8 cellular contexts compared by ENCODE assay signal in the genomic region with DNA sequence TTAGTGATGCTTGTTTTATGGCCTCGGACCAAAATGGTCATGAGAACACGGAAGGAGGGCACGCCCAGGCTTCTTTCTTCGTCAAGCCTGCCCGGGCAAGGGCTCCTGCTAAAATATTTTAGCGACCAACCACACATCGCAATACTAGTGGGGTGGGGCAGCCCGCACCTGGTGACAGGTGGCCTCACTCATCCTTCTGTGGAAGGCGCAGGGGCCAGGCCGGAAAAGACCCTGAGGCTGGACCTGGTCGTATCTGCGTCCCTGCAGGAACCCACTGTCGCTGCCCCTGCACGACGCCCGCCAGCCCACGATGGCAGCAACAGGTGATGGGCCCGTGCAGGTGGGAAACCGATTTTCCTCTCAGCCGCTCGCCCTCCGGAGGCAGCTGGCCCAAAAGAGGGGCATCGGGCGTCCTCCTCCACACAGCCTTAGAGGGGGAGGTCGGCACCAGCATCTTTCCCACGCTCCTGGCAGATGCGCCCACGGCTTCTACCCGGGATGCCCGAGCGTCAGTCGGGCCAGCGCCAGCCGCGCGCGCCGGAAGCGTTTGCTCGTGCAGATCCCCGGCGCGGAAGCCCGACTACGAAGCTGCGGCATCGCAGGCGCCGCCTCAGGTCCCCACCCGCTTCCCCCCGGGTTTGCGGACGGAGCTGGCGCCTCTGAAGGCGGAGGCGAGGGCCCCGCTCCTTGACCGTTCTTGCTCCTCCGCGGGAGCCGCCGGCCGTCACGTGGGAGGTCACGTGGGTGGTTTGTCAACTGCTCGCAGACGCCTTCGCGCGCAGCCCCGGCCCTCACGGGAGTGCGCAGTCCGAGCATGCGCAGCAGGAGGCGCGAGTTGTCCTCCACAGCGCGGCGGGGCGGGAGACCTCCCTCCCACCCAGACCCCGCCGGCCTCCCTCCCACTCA. TPM values are rescaled to one million over a fixed set of nuclear protein-coding genes. Genes with fewer than 3 reads are reported as not detected.
DNase-seq lines count a peak whose midpoint lies in the region; TF ChIP-seq lines count a peak whose summit lies in the region.

No MANE protein-coding gene starts in this region.

- H3K27me3 ChIP-seq in CD8-positive, alpha-beta memory T cell (ENCODE audit: insufficient read depth, low read length, poor library complexity, severe bottlenecking) = no peaks in the 10 kb centered on the region
- H3K27me3 ChIP-seq in HUES64 (ENCODE audit: insufficient read depth, low read length) = peaks cover 31% of the 10 kb centered on the region
- no peaks in the 10 kb centered on the region for H3K27me3 ChIP-seq in OCI-LY3 (ENCODE audit: low read depth, low read length)
- H3K27me3 ChIP-seq in mononuclear cell (ENCODE audit: insufficient read depth, low read length) = no peaks in the 10 kb centered on the region

- peak overlapping the region; percentile 51 for H3K27ac ChIP-seq in CD8-positive, alpha-beta memory T cell (ENCODE audit: low read depth, low read length)
- no peak overlapping the region for H3K27ac ChIP-seq in HUES64 (ENCODE audit: low read depth, low read length)
- no peak overlapping the region for H3K27ac ChIP-seq in OCI-LY3 (ENCODE audit: low read length)

- peaks cover 0 to 3% (median 0%) of the 10 kb centered on the region in 3 donors for H3K36me3 Mint-ChIP-seq in CD8-positive, alpha-beta memory T cell

- peaks cover 11% of the 10 kb centered on the region for H3K4me1 ChIP-seq in CD8-positive, alpha-beta memory T cell (ENCODE audit: insufficient read depth, low read length)
- H3K4me1 ChIP-seq in HUES64 (ENCODE audit: insufficient read depth, low read length) (no peaks in the 10 kb centered on the region), OCI-LY3 (ENCODE audit: low read length) (peaks cover 11% of the 10 kb centered on the region), mononuclear cell (ENCODE audit: insufficient read depth, low read length) (peaks cover 39% of the 10 kb centered on the region)

- peak overlapping the region; percentile 66; the same call in 1 of the 2 replicates for H3K9ac ChIP-seq in HUES64 (ENCODE audit: low read depth, low read length)
- no peak overlapping the region for H3K9ac ChIP-seq in OCI-LY3 (ENCODE audit: low read length)

- peaks cover 17 to 36% (median 22%) of the 10 kb centered on the region in 3 donors for H3K4me1 Mint-ChIP-seq in CD8-positive, alpha-beta memory T cell

- CTCF ChIA-PET in CD8-positive, alpha-beta memory T cell (lab: Charles Lee) = interaction anchor here (0.9 to 2.1 kb wide), 4 partner anchors 10 to 260 kb away, joined by 3 to 7 read pairs (median 4); no protein-coding TSS in a partner anchor

- no peaks in the 10 kb centered on the region for H3K9me3 ChIP-seq in CD8-positive, alpha-beta memory T cell (ENCODE audit: low read length)
- H3K9me3 ChIP-seq in HUES64 (ENCODE audit: insufficient read depth, low read depth, low read length) = no peaks in the 10 kb centered on the region
- H3K9me3 ChIP-seq in OCI-LY3 (ENCODE audit: insufficient read depth, low read length) = no peaks in the 10 kb centered on the region
- H3K9me3 ChIP-seq in mononuclear cell (ENCODE audit: low read depth, low read length) = no peaks in the 10 kb centered on the region

- peak overlapping the region; percentile 55 for H3K4me2 ChIP-seq in OCI-LY3 (ENCODE audit: low read length)

- H3K79me2 ChIP-seq in OCI-LY3 (ENCODE audit: low read length) = no peaks in the 10 kb centered on the region

- peak overlapping the region; percentile 66 to 96 (median 83) for H3K27ac Mint-ChIP-seq in CD8-positive, alpha-beta memory T cell

- no peak for TF ChIP-seq CTCF in GM20000 (IDR thresholded peaks at IDR 0.05; ENCODE audit: extremely low read depth, missing control alignments)
- no peak for TF ChIP-seq CTCF in OCI-LY3 (IDR thresholded peaks at IDR 0.05; ENCODE audit: low read depth, low read length)
- no peak for TF ChIP-seq CTCF in epithelial cell of esophagus (IDR thresholded peaks at IDR 0.05; ENCODE audit: insufficient read depth, low read depth, low read length, missing control alignments)

- peak overlapping the region; percentile 68 to 92 (median 76) for H3K4me3 Mint-ChIP-seq in CD8-positive, alpha-beta memory T cell

- H3K4me3 ChIP-seq in CD8-positive, alpha-beta memory T cell (ENCODE audit: low read length) = peak overlapping the region; percentile 66
- H3K4me3 ChIP-seq in HUES64 (ENCODE audit: low read length) (peak overlapping the region; percentile 65), OCI-LY3 (ENCODE audit: low read length) (peak overlapping the region; percentile 62), epithelial cell of esophagus (ENCODE audit: low read length) (peak overlapping the region; percentile 46), mononuclear cell (ENCODE audit: low read length) (peak overlapping the region; percentile 52)

- WGBS in HUES64 = 21% methylated on average over 81 of the region's 83 CpGs

- POLR2A ChIA-PET in CD8-positive, alpha-beta memory T cell (lab: Charles Lee) = interaction anchor here (1.3 to 2.5 kb wide), 3 partner anchors 23 to 39 kb away, joined by 3 to 11 read pairs (median 5); partner anchors contain the start of genes FOXK2 and NARF

- H3K27me3 Mint-ChIP-seq in CD8-positive, alpha-beta memory T cell = peaks cover 0 to 8% of the 10 kb centered on the region in 2 donors

- no peaks in the 10 kb centered on the region for H3K36me3 ChIP-seq in CD8-positive, alpha-beta memory T cell (ENCODE audit: insufficient read depth, low read length)
- H3K36me3 ChIP-seq in HUES64 (ENCODE audit: insufficient read depth, low read length) (no peaks in the 10 kb centered on the region), OCI-LY3 (replicated peaks; ENCODE audit: low read depth, low read length) (no peaks in the 10 kb centered on the region)

- H2AFZ ChIP-seq in OCI-LY3 (ENCODE audit: low read depth, low read length) = peak overlapping the region; percentile 36; the same call in 1 of the 2 replicates

- no peaks in the 10 kb centered on the region for H4K20me1 ChIP-seq in OCI-LY3 (ENCODE audit: insufficient read depth, low read length)

- no peaks in the 10 kb centered on the region for H3K9me3 Mint-ChIP-seq in CD8-positive, alpha-beta memory T cell

- peak; percentile 83 to 92 (median 86) for DNase-seq in CD8-positive, alpha-beta memory T cell
- DNase-seq in GM20000 (ENCODE audit: low spot score) = peak; percentile 95
- DNase-seq in activated T-cell treated with anti-CD3 and anti-CD28 coated beads for 4 hours = peak; percentile 81
- peak; percentile 93 for DNase-seq in epithelial cell of esophagus (ENCODE audit: low read depth)
- peak; percentile 91 to 93 for DNase-seq in stimulated activated CD8-positive, alpha-beta memory T cell treated with anti-CD3 and anti-CD28 coated beads, Interleukin-15, amount 100 ng/mL, for 48 hours (ENCODE audit: low read depth in 2 of 2)

RNA-seq across cellular contexts. Expression of gene FOXK2, which starts 22.8 kb away (rescaled TPM):
- 10 to 100 TPM; 63.9 to 71.2 TPM for total RNA-seq in CD8-positive, alpha-beta memory T cell
- polyA plus RNA-seq in CD8-positive, alpha-beta memory T cell = 8.2 TPM
- 37.5 TPM for polyA plus RNA-seq in HUES64 (2013, experiment 1 of 2)
- polyA plus RNA-seq in HUES64 (2013, experiment 2 of 2) = 48.9 TPM
- 16.1 TPM for total RNA-seq in mononuclear cell

RNA-seq across cellular contexts. Expression of gene NARF, which starts 38.2 kb away (rescaled TPM):
- total RNA-seq in CD8-positive, alpha-beta memory T cell = 10 to 100 TPM; 62.2 to 63.0 TPM
- polyA plus RNA-seq in CD8-positive, alpha-beta memory T cell = 95.3 TPM
- polyA plus RNA-seq in HUES64 (2013, experiment 1 of 2) = 79.8 TPM
- 85.3 TPM for polyA plus RNA-seq in HUES64 (2013, experiment 2 of 2)
- total RNA-seq in mononuclear cell = 48.7 TPM

RNA-seq across cellular contexts. Expression of gene CYBC1, which starts 46.2 kb away (rescaled TPM):
- total RNA-seq in CD8-positive, alpha-beta memory T cell = 100 to 1,000 TPM; 184 to 189 TPM
- 175 TPM for polyA plus RNA-seq in CD8-positive, alpha-beta memory T cell
- polyA plus RNA-seq in HUES64 (2013, experiment 1 of 2) = 44.8 TPM
- polyA plus RNA-seq in HUES64 (2013, experiment 2 of 2) = 37.8 TPM
- total RNA-seq in mononuclear cell = 32.4 TPM
